Comparison of ENCODE assay signal across 24 cellular contexts in genomic region chr4:151728679-151729078, GRCh38. TPM values are rescaled to one million over a fixed set of nuclear protein-coding genes. Genes with fewer than 3 reads are reported as not detected.
DNase-seq lines count a peak whose midpoint lies in the region; ATAC-seq and TF ChIP-seq lines count a peak whose summit lies in the region.
"Had no signal": no experiment of that assay in that cellular context is flagged by ENCODE, and none has a peak within 500 bp of the region (broad histone marks: within the 10 kb centered on the region; RNA-seq: fewer than 3 reads in every experiment).

No MANE protein-coding gene starts in this region.

- TF ChIP-seq CTCF in foreskin keratinocyte (conservative IDR thresholded peaks at IDR 0.05) (no peak), osteoblast (IDR thresholded peaks at IDR 0.05; ENCODE audit: extremely low read depth, low read depth, low read length) (no peak)

- H3K36me3 ChIP-seq in Karpas-422 (ENCODE audit: insufficient read depth, low read length): no peaks in the 10 kb centered on the region
- H3K36me3 ChIP-seq in osteoblast (ENCODE audit: insufficient read depth, low read length): no peaks in the 10 kb centered on the region
- H3K36me3 ChIP-seq: BE2C had no signal

- H3K27me3 ChIP-seq in Karpas-422 (ENCODE audit: low read length) (no peaks in the 10 kb centered on the region), foreskin keratinocyte (no peaks in the 10 kb centered on the region), osteoblast (ENCODE audit: insufficient read depth, low read length) (no peaks in the 10 kb centered on the region)
- H3K27me3 ChIP-seq: BE2C; BLaER1 treated with 17β-estradiol and CSF1 and Interleukin-3, amounts not matched to agents 10 nM and 100 nM had no signal

- H3K27ac Mint-ChIP-seq in activated T-cell treated with anti-CD3 and anti-CD28 coated beads, Interleukin-2, amount 50 U/mL, for 72 hours: peak overlapping the region; percentile 58
- peak overlapping the region; percentile 31 for H3K27ac Mint-ChIP-seq in activated T-helper 17 cell treated with anti-CD3 and anti-CD28 coated beads, Interleukin-2, amount 50 U/mL, for 72 hours
- H3K27ac Mint-ChIP-seq: CD14-positive monocyte; CD4-positive, alpha-beta T cell; CD8-positive, alpha-beta memory T cell; GM23338; H9 had no signal

- H4K20me1 ChIP-seq in Karpas-422 (ENCODE audit: insufficient read depth, low read depth, low read length) (no peaks in the 10 kb centered on the region), osteoblast (ENCODE audit: insufficient read depth, low read length) (no peaks in the 10 kb centered on the region)

- H3K9me3 Mint-ChIP-seq in activated T-cell treated with anti-CD3 and anti-CD28 coated beads, Interleukin-2, amount 50 U/mL, for 72 hours: no peaks in the 10 kb centered on the region
- no peaks in the 10 kb centered on the region for H3K9me3 Mint-ChIP-seq in activated T-helper 17 cell treated with anti-CD3 and anti-CD28 coated beads, Interleukin-2, amount 50 U/mL, for 72 hours
- H3K9me3 Mint-ChIP-seq: CD4-positive, alpha-beta T cell; CD8-positive, alpha-beta memory T cell had no signal

- H3K4me1 Mint-ChIP-seq in activated T-cell treated with anti-CD3 and anti-CD28 coated beads, Interleukin-2, amount 50 U/mL, for 72 hours (ENCODE audit: low read depth): peaks cover 11% of the 10 kb centered on the region
- H3K4me1 Mint-ChIP-seq in activated T-helper 17 cell treated with anti-CD3 and anti-CD28 coated beads, Interleukin-2, amount 50 U/mL, for 72 hours: peaks cover 30% of the 10 kb centered on the region
- H3K4me1 Mint-ChIP-seq: CD8-positive, alpha-beta memory T cell had no signal

- H3K4me2 ChIP-seq in Karpas-422 (ENCODE audit: low read depth, low read length, poor library complexity, severe bottlenecking): no peak overlapping the region
- no peak overlapping the region for H3K4me2 ChIP-seq in osteoblast (ENCODE audit: insufficient read depth, low read length)
- H3K4me2 ChIP-seq: A549; BLaER1 treated with 17β-estradiol and CSF1 and Interleukin-3, amounts not matched to agents 10 nM and 100 nM; GM23338 had no signal

- H3K9me3 ChIP-seq in Karpas-422 (ENCODE audit: low read length) (no peaks in the 10 kb centered on the region), osteoblast (ENCODE audit: low read depth, low read length) (no peaks in the 10 kb centered on the region)
- H3K9me3 ChIP-seq: A549, BE2C had no signal

- H3K4me3 ChIP-seq in Karpas-422 (ENCODE audit: low read length): no peak overlapping the region
- no peak overlapping the region for H3K4me3 ChIP-seq in osteoblast (ENCODE audit: insufficient read depth, low read length)
- H3K4me3 ChIP-seq: A549; BLaER1 treated with 17β-estradiol and CSF1 and Interleukin-3, amounts not matched to agents 10 nM and 100 nM; GM23338 had no signal

- DNase-seq in activated T-cell treated with anti-CD3 and anti-CD28 coated beads, Interleukin-2, amount 50 U/mL, for 72 hours: no peak
- DNase-seq in activated T-cell treated with anti-CD3 and anti-CD28 coated beads, Interleukin-2, amount 50 U/mL, for 48 hours: no peak
- DNase-seq in Karpas-422 (no peak), foreskin keratinocyte (no peak), A172 (ENCODE audit: low spot score) (no peak), osteoblast (ENCODE audit: insufficient read length, low spot score, missing footprints) (no peak)
- DNase-seq: ACHN; AML-193; BE2C; Calu3; CD4-positive, alpha-beta T cell; CD8-positive, alpha-beta memory T cell; DMS53; DMS79 treated with DMSO at 0.1 percent for 48 hours; GF-D8; H9 had no signal

- ATAC-seq in activated T-cell treated with anti-CD3 and anti-CD28 coated beads, Interleukin-2, amount 50 U/mL, for 72 hours (replicated peaks in 1 of 2): peak in 1 of 2 donors; percentile 59
- no peak for ATAC-seq in activated T-helper 17 cell treated with anti-CD3 and anti-CD28 coated beads, Interleukin-2, amount 50 U/mL, for 72 hours (replicated peaks)
- no peak for ATAC-seq in foreskin keratinocyte
- no peak for ATAC-seq in HG02970 (IDR thresholded peaks at IDR 0.05; ENCODE audit: low FRiP score, unreplicated experiment)
- ATAC-seq: A549, GM23338, HCT116 had no signal

- H3K4me3 Mint-ChIP-seq in activated T-cell treated with anti-CD3 and anti-CD28 coated beads, Interleukin-2, amount 50 U/mL, for 72 hours: peak overlapping the region in 1 of 2 donors; percentile 4
- no peak overlapping the region for H3K4me3 Mint-ChIP-seq in activated T-helper 17 cell treated with anti-CD3 and anti-CD28 coated beads, Interleukin-2, amount 50 U/mL, for 72 hours
- H3K4me3 Mint-ChIP-seq: CD14-positive monocyte; CD4-positive, alpha-beta T cell; CD8-positive, alpha-beta memory T cell; GM23338; H9 had no signal

- no peak overlapping the region for H3K9ac ChIP-seq in Karpas-422 (ENCODE audit: low read length)
- H3K9ac ChIP-seq: BLaER1 treated with 17β-estradiol and CSF1 and Interleukin-3, amounts not matched to agents 10 nM and 100 nM had no signal

- peak overlapping the region; percentile 7; the same call in 1 of the 2 replicates for H3K27ac ChIP-seq in Karpas-422 (ENCODE audit: low read length)
- H3K27ac ChIP-seq in foreskin keratinocyte: peak overlapping the region; percentile 72
- H3K27ac ChIP-seq in osteoblast (ENCODE audit: low read depth, low read length): no peak overlapping the region
- H3K27ac ChIP-seq: 22Rv1; A549; BLaER1 treated with 17β-estradiol and CSF1 and Interleukin-3, amounts not matched to agents 10 nM and 100 nM had no signal

- H3K79me2 ChIP-seq in Karpas-422 (ENCODE audit: low read length): peaks cover 12% of the 10 kb centered on the region
- no peaks in the 10 kb centered on the region for H3K79me2 ChIP-seq in osteoblast (ENCODE audit: insufficient read depth, low read length)

- H3K27me3 Mint-ChIP-seq in activated T-cell treated with anti-CD3 and anti-CD28 coated beads, Interleukin-2, amount 50 U/mL, for 72 hours (ENCODE audit: low read depth): no peaks in the 10 kb centered on the region
- no peaks in the 10 kb centered on the region for H3K27me3 Mint-ChIP-seq in activated T-helper 17 cell treated with anti-CD3 and anti-CD28 coated beads, Interleukin-2, amount 50 U/mL, for 72 hours
- H3K27me3 Mint-ChIP-seq: CD4-positive, alpha-beta T cell had no signal

- H2AFZ ChIP-seq in Karpas-422 (ENCODE audit: low read length) (no peak overlapping the region), osteoblast (ENCODE audit: low read length) (no peak overlapping the region)
- H2AFZ ChIP-seq: GM23338 had no signal

- no peaks in the 10 kb centered on the region for H3K9me2 ChIP-seq in Karpas-422 (replicated peaks; ENCODE audit: insufficient read depth, low read length)

- H3K36me3 Mint-ChIP-seq in activated T-cell treated with anti-CD3 and anti-CD28 coated beads, Interleukin-2, amount 50 U/mL, for 72 hours (ENCODE audit: insufficient read depth in 2 of 2): peaks cover 0 to 2% of the 10 kb centered on the region in 2 donors
- H3K36me3 Mint-ChIP-seq in activated T-helper 17 cell treated with anti-CD3 and anti-CD28 coated beads, Interleukin-2, amount 50 U/mL, for 72 hours (ENCODE audit: low read depth): peaks cover 6% of the 10 kb centered on the region

- H3K4me1 ChIP-seq in Karpas-422 (ENCODE audit: low read length) (no peaks in the 10 kb centered on the region; the same call in 1 of the 2 replicates), foreskin keratinocyte (peaks cover 31% of the 10 kb centered on the region), osteoblast (ENCODE audit: insufficient read depth, low read length) (no peaks in the 10 kb centered on the region)

RNA-seq across cellular contexts. Expression of gene GATB, which starts 32.1 kb away (rescaled TPM):
- total RNA-seq in activated T-cell treated with anti-CD3 and anti-CD28 coated beads, Interleukin-2, amount 50 U/mL, for 72 hours: 10 to 100 TPM; 15.4 to 19.5 TPM
- total RNA-seq in Karpas-422 (2014; rRNA removed; shearing (Covaris generic); ENCODE audit: low replicate concordance): 18.9 and 39.4 TPM in 2 replicates
- 10 to 100 TPM; 19.1 to 24.1 TPM for total RNA-seq in activated T-helper 17 cell treated with anti-CD3 and anti-CD28 coated beads, Interleukin-2, amount 50 U/mL, for 72 hours
- total RNA-seq in foreskin keratinocyte (20.9 and 21.4 TPM in 2 replicates), osteoblast (14.1 and 14.7 TPM in 2 replicates)
- polyA plus RNA-seq in foreskin keratinocyte: 23.1 and 25.2 TPM in 2 replicates
- total RNA-seq in A172 (2014; rRNA removed; shearing (Covaris generic)): 20.2 and 22.6 TPM in 2 replicates
